In the genomic region with DNA sequence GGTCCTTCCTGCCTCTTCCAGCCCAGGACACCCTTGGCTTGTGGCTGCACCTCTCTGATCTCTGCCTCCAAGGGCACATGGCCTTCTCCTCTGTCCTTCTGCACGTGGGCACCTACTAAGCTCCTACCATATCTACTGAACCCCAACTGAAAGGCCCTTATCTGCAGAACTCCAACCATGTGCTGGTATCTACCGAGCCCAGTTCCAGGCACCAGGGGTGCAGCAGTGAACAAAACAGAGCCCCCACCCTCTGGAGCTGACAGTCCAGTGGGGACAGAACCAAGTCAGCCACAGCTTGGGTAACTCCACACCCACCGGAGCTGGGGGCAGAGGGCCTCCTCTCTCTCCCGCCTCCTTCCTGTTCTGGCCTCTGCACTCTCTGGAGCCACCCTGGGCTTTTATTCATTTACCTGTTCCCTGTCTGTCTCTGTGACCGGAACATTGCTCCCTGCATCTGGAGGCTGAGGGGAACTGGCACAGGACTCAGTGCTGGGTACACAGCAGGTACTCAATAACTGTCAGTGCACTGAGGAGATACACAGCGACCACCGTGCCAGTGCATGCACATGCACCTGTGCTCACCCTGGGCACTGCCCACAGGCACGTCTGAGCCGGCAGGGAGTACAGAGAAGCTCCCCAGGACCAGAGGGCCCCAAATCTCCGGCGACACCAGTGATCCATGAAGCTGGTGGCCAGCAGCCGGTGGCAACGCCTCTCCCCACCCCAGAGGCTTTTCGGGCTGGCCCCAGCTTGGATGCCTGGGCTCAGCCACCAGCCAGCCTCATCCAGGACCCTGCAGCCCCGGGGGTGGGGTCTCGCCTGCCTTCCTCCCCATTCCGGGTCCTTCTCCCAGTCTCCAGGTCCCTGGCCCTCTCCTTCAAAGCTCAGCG, we compare ENCODE assay signal across 9 cellular contexts. TPM values are rescaled to one million over a fixed set of nuclear protein-coding genes. Genes with fewer than 3 reads are reported as not detected.
A peak's percentile ranks its signal among the peaks of the same experiment; 100 is the strongest.
DNase-seq lines count a peak whose midpoint lies in the region; ATAC-seq and TF ChIP-seq lines count a peak whose summit lies in the region.
"Had no signal": no experiment of that assay in that cellular context is flagged by ENCODE, and none has a peak within 500 bp of the region (broad histone marks: within the 10 kb centered on the region; RNA-seq: fewer than 3 reads in every experiment).

No MANE protein-coding gene starts in this region.

- CTCF ChIA-PET in HEK293 (lab: Yijun Ruan, JAX): interaction anchor here (0.5 to 2.7 kb wide), 8 partner anchors 10 to 271 kb away, joined by 3 to 10 read pairs (median 3); no protein-coding TSS in a partner anchor

- POLR2A ChIA-PET in HEK293 (lab: Yijun Ruan, JAX): interaction anchor here (0.6 to 1.0 kb wide), 2 partner anchors 17 to 141 kb away, joined by 3 to 8 read pairs; no protein-coding TSS in a partner anchor

- no peaks in the 10 kb centered on the region for H3K27me3 ChIP-seq in WERI-Rb-1 (ENCODE audit: insufficient read depth, low read depth, severe bottlenecking)

- no peak for ATAC-seq in stimulated activated effector memory CD8-positive, alpha-beta T cell treated with anti-CD3 and anti-CD28 coated beads, Interleukin-12 subunit alpha, Interleukin-12 subunit beta, amount 100 ng/mL, for 72 hours
- no peak for ATAC-seq in HG02884 (IDR thresholded peaks at IDR 0.05; ENCODE audit: unreplicated experiment)
- no peak for ATAC-seq in GM18870 (IDR thresholded peaks at IDR 0.05; ENCODE audit: unreplicated experiment)

- H3K4me1 Mint-ChIP-seq in stimulated activated effector memory CD8-positive, alpha-beta T cell treated with anti-CD3 and anti-CD28 coated beads, Interleukin-12 subunit alpha, Interleukin-12 subunit beta, amount 100 ng/mL, for 72 hours: peaks cover 26% of the 10 kb centered on the region

- H3K4me1 ChIP-seq in HEK293 (ENCODE audit: control insufficient read depth, insufficient read depth, low read length): 0 out of 2 replicates have a peak, but pooled peaks cover 3% of the 10 kb centered on the region

- TF ChIP-seq CTCF in HEK293 (tag by site-specific recombination; IDR thresholded peaks at IDR 0.05): no peak
- TF ChIP-seq CTCF in WI38 (IDR thresholded peaks at IDR 0.05; ENCODE audit: low read depth, low read length): no peak
- TF ChIP-seq CTCF in fibroblast of villous mesenchyme (IDR thresholded peaks at IDR 0.05; ENCODE audit: insufficient read depth, low read depth, low read length): no peak
- no peak for TF ChIP-seq CTCF in WERI-Rb-1 (IDR thresholded peaks at IDR 0.05; ENCODE audit: low read depth, low read length)

- DNase-seq in fibroblast of villous mesenchyme (ENCODE audit: low read depth) (no peak), WERI-Rb-1 (no peak), amygdala (lab: John Stamatoyannopoulos, UW) (no peak)
- no peak for DNase-seq in stimulated activated effector memory CD8-positive, alpha-beta T cell treated with anti-CD3 and anti-CD28 coated beads, Interleukin-12 subunit alpha, Interleukin-12 subunit beta, amount 100 ng/mL, for 72 hours (ENCODE audit: low spot score in 2 of 2)
- DNase-seq: NCI-H2171 had no signal

- H3K36me3 ChIP-seq in HEK293 (ENCODE audit: control insufficient read depth in 2 of 2, insufficient read depth in 1 of 2, low read length in 2 of 2): no peaks in the 10 kb centered on the region
- H3K36me3 ChIP-seq in WERI-Rb-1: no peaks in the 10 kb centered on the region

- no peak overlapping the region for H3K27ac ChIP-seq in HEK293 (ENCODE audit: extremely low read depth, low read depth, low read length)
- H3K27ac ChIP-seq in WERI-Rb-1: no peak overlapping the region

- H3K27ac Mint-ChIP-seq in stimulated activated effector memory CD8-positive, alpha-beta T cell treated with anti-CD3 and anti-CD28 coated beads, Interleukin-12 subunit alpha, Interleukin-12 subunit beta, amount 100 ng/mL, for 72 hours: no peak overlapping the region

- H3K9me3 Mint-ChIP-seq in stimulated activated effector memory CD8-positive, alpha-beta T cell treated with anti-CD3 and anti-CD28 coated beads, Interleukin-12 subunit alpha, Interleukin-12 subunit beta, amount 100 ng/mL, for 72 hours: no peaks in the 10 kb centered on the region

- H3K36me3 Mint-ChIP-seq in stimulated activated effector memory CD8-positive, alpha-beta T cell treated with anti-CD3 and anti-CD28 coated beads, Interleukin-12 subunit alpha, Interleukin-12 subunit beta, amount 100 ng/mL, for 72 hours: peaks cover 4% of the 10 kb centered on the region

- peak overlapping the region; percentile 72 for H3K4me3 Mint-ChIP-seq in stimulated activated effector memory CD8-positive, alpha-beta T cell treated with anti-CD3 and anti-CD28 coated beads, Interleukin-12 subunit alpha, Interleukin-12 subunit beta, amount 100 ng/mL, for 72 hours

- H3K9me3 ChIP-seq in HEK293 (ENCODE audit: control insufficient read depth, insufficient read depth, low read depth, low read length) (no peaks in the 10 kb centered on the region), WERI-Rb-1 (ENCODE audit: severe bottlenecking) (no peaks in the 10 kb centered on the region)

- H3K4me3 ChIP-seq in HEK293 (ENCODE audit: low read depth, low read length) (no peak overlapping the region), WI38 (ENCODE audit: low read depth, low read length) (peak overlapping the region; percentile 89), fibroblast of villous mesenchyme (ENCODE audit: low read depth, low read length) (peak overlapping the region; percentile 84), WERI-Rb-1 (ENCODE audit: low read depth, low read length) (no peak overlapping the region)

TF ChIP-seq in HEK293, 187 proteins besides CTCF, POLR2A, EP300 and RAD21:
- TF ChIP-seq KLF10 (tag by site-specific recombination; IDR thresholded peaks at IDR 0.05): no peak
- TF ChIP-seq, protein P1, sequence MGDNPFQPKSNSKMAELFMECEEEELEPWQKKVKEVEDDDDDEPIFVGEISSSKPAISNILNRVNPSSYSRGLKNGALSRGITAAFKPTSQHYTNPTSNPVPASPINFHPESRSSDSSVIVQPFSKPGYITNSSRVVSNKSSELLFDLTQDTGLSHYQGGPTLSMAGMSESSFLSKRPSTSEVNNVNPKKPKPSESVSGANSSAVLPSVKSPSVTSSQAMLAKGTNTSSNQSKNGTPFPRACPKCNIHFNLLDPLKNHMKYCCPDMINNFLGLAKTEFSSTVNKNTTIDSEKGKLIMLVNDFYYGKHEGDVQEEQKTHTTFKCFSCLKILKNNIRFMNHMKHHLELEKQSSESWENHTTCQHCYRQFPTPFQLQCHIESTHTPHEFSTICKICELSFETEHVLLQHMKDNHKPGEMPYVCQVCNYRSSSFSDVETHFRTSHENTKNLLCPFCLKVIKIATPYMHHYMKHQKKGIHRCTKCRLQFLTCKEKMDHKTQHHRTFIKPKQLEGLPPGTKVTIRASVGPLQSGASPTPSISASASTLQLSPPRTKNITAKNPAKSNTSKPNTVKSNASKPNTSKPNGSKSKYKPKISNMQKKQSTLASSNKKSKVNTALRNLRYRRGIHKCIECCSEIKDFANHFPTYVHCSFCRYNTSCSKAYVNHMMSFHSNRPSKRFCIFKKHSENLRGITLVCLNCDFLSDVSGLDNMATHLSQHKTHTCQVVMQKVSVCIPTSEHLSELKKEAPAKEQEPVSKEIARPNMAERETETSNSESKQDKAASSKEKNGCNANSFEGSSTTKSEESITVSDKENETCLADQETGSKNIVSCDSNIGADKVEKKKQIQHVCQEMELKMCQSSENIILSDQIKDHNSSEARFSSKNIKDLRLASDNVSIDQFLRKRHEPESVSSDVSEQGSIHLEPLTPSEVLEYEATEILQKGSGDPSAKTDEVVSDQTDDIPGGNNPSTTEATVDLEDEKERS (tag by site-specific recombination; IDR thresholded peaks at IDR 0.05): no peak
- TF ChIP-seq ZFP3 (tag by site-specific recombination; IDR thresholded peaks at IDR 0.05; ENCODE audit: low read depth): peak; percentile 93
- no peak for TF ChIP-seq ZBTB20 (tag by site-specific recombination; IDR thresholded peaks at IDR 0.05)
- TF ChIP-seq, protein P2, sequence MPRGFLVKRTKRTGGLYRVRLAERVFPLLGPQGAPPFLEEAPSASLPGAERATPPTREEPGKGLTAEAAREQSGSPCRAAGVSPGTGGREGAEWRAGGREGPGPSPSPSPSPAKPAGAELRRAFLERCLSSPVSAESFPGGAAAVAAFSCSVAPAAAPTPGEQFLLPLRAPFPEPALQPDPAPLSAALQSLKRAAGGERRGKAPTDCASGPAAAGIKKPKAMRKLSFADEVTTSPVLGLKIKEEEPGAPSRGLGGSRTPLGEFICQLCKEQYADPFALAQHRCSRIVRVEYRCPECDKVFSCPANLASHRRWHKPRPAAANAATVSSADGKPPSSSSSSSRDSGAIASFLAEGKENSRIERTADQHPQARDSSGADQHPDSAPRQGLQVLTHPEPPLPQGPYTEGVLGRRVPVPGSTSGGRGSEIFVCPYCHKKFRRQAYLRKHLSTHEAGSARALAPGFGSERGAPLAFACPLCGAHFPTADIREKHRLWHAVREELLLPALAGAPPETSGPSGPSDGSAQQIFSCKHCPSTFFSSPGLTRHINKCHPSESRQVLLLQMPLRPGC (tag by site-specific recombination; IDR thresholded peaks at IDR 0.05): no peak
- TF ChIP-seq ZBTB48 (tag by site-specific recombination; IDR thresholded peaks at IDR 0.05): no peak

RNA-seq across cellular contexts. Expression of a gene that starts 2.0 kb away (rescaled TPM):
- total RNA-seq in fibroblast of villous mesenchyme: 25.4 and 34.5 TPM in 2 replicates

RNA-seq across cellular contexts. Expression of a gene that starts 46.9 kb away (rescaled TPM):
- total RNA-seq in fibroblast of villous mesenchyme: 45.3 and 69.9 TPM in 2 replicates

Comparison
In these comparisons a context has a peak if more than half of its experiments do, and no peak if none do; other contexts are left out.
1. H3K4me3 ChIP-seq: peak in WI38 (single experiment) and fibroblast of villous mesenchyme (single experiment); none in HEK293 (single experiment) and WERI-Rb-1 (single experiment).